In the genomic region with DNA sequence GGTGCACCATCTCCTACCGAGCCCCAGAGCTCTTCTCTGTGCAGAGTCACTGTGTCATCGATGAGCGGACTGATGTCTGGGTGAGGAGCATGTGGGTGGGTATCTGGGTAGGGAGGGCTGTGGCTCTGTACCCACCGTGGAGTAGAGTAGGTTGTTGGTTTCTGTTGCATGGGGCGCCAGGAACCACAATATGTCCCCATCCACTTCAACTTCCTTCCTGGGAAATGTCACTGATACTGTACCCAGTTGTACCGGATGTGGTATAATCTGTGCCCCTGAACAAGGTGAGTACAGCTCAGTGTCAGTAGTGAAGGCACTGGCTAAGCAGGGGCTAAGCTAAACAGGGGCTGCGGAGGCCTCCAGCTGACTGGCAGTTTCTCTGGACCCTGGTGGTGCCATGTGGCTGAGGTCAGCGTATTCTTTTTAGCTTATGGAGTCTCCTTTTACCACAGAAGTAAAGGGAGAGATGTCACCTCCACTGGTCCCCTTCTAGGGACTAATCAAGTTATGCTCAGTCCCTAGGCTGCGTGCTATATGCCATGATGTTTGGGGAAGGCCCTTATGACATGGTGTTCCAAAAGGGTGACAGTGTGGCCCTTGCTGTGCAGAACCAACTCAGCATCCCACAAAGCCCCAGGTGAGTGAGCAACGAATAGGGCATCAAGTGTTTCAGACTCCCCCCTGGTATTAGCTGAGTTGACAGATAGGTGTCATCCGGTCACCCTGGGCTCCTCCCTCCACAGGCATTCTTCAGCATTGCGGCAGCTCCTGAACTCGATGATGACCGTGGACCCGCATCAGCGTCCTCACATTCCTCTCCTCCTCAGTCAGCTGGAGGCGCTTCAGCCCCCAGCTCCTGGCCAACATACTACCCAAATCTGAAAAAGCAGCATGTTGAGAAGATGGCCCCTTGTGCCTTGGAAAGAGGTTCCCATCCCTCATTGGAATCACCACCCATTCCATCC, we compare ENCODE assay signal across 9 cellular contexts. TPM values are rescaled to one million over a fixed set of nuclear protein-coding genes. Genes with fewer than 3 reads are reported as not detected.
DNase-seq lines count a peak whose midpoint lies in the region; ATAC-seq, FAIRE-seq and TF ChIP-seq lines count a peak whose summit lies in the region.
"Had no signal": no experiment of that assay in that cellular context is flagged by ENCODE, and none has a peak within 500 bp of the region (broad histone marks: within the 10 kb centered on the region; RNA-seq: fewer than 3 reads in every experiment).

No MANE protein-coding gene starts in this region.

- no peak overlapping the region for H4K91ac ChIP-seq in mesenchymal stem cell (ENCODE audit: low read length)

- H2BK12ac ChIP-seq in mesenchymal stem cell (ENCODE audit: low read length in 2 of 2) = peak overlapping the region in 1 of 2 experiments; percentile 2

- peak; percentile 66 to 71 for ATAC-seq in activated T-cell treated with anti-CD3 and anti-CD28 coated beads, Interleukin-2, amount 50 U/mL, for 72 hours (replicated peaks in 1 of 2)

- H2BK120ac ChIP-seq in mesenchymal stem cell (ENCODE audit: low read depth, low read length) = no peak overlapping the region

- no peak overlapping the region for H3K4me3 ChIP-seq in mesenchymal stem cell (ENCODE audit: insufficient read depth in 1 of 2, low read depth in 1 of 2, low read length in 2 of 2)
- no peak overlapping the region for H3K4me3 ChIP-seq in stomach smooth muscle (ENCODE audit: low read length in 2 of 2)
- H3K4me3 ChIP-seq: cardiac muscle cell had no signal

- H3K4me2 ChIP-seq in mesenchymal stem cell (ENCODE audit: low read length, poor library complexity, severe bottlenecking) = no peak overlapping the region

- peaks cover 83% of the 10 kb centered on the region for H3K4me1 Mint-ChIP-seq in activated T-cell treated with anti-CD3 and anti-CD28 coated beads, Interleukin-2, amount 50 U/mL, for 72 hours (ENCODE audit: low read depth)

- H3K14ac ChIP-seq in mesenchymal stem cell (ENCODE audit: low read length in 2 of 2) = no peak overlapping the region

- WGBS in mesenchymal stem cell = 95% methylated on average over 14 of the region's 17 CpGs

- H3K9me3 ChIP-seq in mesenchymal stem cell (ENCODE audit: control insufficient read depth, low read length) (no peaks in the 10 kb centered on the region), stomach smooth muscle (ENCODE audit: control insufficient read depth in 2 of 2, low read length in 2 of 2) (no peaks in the 10 kb centered on the region)

- DNase-seq in MV-4-11 (lab: John Stamatoyannopoulos, UW) (peak; percentile 44), mesenchymal stem cell (no peak), NCI-H2107 treated with DMSO at 0.1 percent for 48 hours (lab: John Stamatoyannopoulos, UW; ENCODE audit: unreplicated experiment) (no peak), HPDE6-E6E7 (ENCODE audit: extremely low spot score) (no peak), H54 (ENCODE audit: insufficient read length, low spot score) (no peak), NCI-H146 (lab: John Stamatoyannopoulos, UW) (no peak)
- DNase-seq in activated T-cell treated with anti-CD3 and anti-CD28 coated beads, Interleukin-2, amount 50 U/mL, for 72 hours = peak; percentile 54 to 71

- no peaks in the 10 kb centered on the region for H3K27me3 ChIP-seq in mesenchymal stem cell (ENCODE audit: control insufficient read depth in 1 of 2, insufficient read depth in 1 of 2, low read length in 2 of 2)
- H3K27me3 ChIP-seq in stomach smooth muscle (ENCODE audit: control insufficient read depth in 1 of 2, insufficient read depth in 2 of 2, low read length in 2 of 2) = no peaks in the 10 kb centered on the region

- no peak overlapping the region for H3K4ac ChIP-seq in mesenchymal stem cell (ENCODE audit: low read depth in 1 of 2, low read length in 2 of 2)

- H3K27ac Mint-ChIP-seq in activated T-cell treated with anti-CD3 and anti-CD28 coated beads, Interleukin-2, amount 50 U/mL, for 72 hours = peak overlapping the region; percentile 72

- peaks cover 8 to 15% of the 10 kb centered on the region in 2 donors for H3K36me3 Mint-ChIP-seq in activated T-cell treated with anti-CD3 and anti-CD28 coated beads, Interleukin-2, amount 50 U/mL, for 72 hours (ENCODE audit: insufficient read depth in 2 of 2)

- no peak overlapping the region for H2BK15ac ChIP-seq in mesenchymal stem cell (ENCODE audit: low read depth, poor library complexity, severe bottlenecking)

- no peaks in the 10 kb centered on the region for H3K27me3 Mint-ChIP-seq in activated T-cell treated with anti-CD3 and anti-CD28 coated beads, Interleukin-2, amount 50 U/mL, for 72 hours (ENCODE audit: low read depth)

- peaks cover 32 to 33% of the 10 kb centered on the region in 2 experiments for H3K36me3 ChIP-seq in mesenchymal stem cell (ENCODE audit: control insufficient read depth in 1 of 2, insufficient read depth in 2 of 2, low read depth in 1 of 2, low read length in 2 of 2)
- H3K36me3 ChIP-seq in stomach smooth muscle (ENCODE audit: control insufficient read depth in 2 of 2, insufficient read depth in 2 of 2, low read length in 2 of 2) = peaks cover 16 to 22% of the 10 kb centered on the region in 2 donors
- H3K36me3 ChIP-seq: cardiac muscle cell had no signal

- H2BK5ac ChIP-seq in mesenchymal stem cell (ENCODE audit: low read depth, low read length, poor library complexity, severe bottlenecking) = no peak overlapping the region

- TF ChIP-seq POLR2A in H54 (IDR thresholded peaks at IDR 0.05; ENCODE audit: low read depth, low read length) = no peak

- H3K27ac ChIP-seq in mesenchymal stem cell (ENCODE audit: low read length, poor library complexity, severe bottlenecking) (peak overlapping the region; percentile 99), stomach smooth muscle (ENCODE audit: low read length) (peak overlapping the region; percentile 41)
- H3K27ac ChIP-seq: cardiac muscle cell had no signal

- no peak overlapping the region for H3K18ac ChIP-seq in mesenchymal stem cell (ENCODE audit: low read depth in 1 of 2, low read length in 2 of 2)

- no peak overlapping the region for H3K23ac ChIP-seq in mesenchymal stem cell (ENCODE audit: low read length in 2 of 2)

- no peaks in the 10 kb centered on the region for H3K9me3 Mint-ChIP-seq in activated T-cell treated with anti-CD3 and anti-CD28 coated beads, Interleukin-2, amount 50 U/mL, for 72 hours

- H2AK5ac ChIP-seq in mesenchymal stem cell (ENCODE audit: low read length, severe bottlenecking) = peak overlapping the region; percentile 95

- H3K79me1 ChIP-seq in mesenchymal stem cell (replicated peaks; ENCODE audit: low read length, poor library complexity, severe bottlenecking) = peaks cover 18% of the 10 kb centered on the region

- no peak overlapping the region for H4K8ac ChIP-seq in mesenchymal stem cell (ENCODE audit: low read length)

- H3K4me3 Mint-ChIP-seq in activated T-cell treated with anti-CD3 and anti-CD28 coated beads, Interleukin-2, amount 50 U/mL, for 72 hours = peak overlapping the region; percentile 75 to 78

- H3K4me1 ChIP-seq in mesenchymal stem cell (ENCODE audit: control insufficient read depth, insufficient read depth, low read depth, low read length) (peaks cover 55% of the 10 kb centered on the region), stomach smooth muscle (ENCODE audit: control insufficient read depth, insufficient read depth, low read length) (peaks cover 61% of the 10 kb centered on the region)

- H2AFZ ChIP-seq in mesenchymal stem cell (ENCODE audit: low read depth, low read length) = no peak overlapping the region

- no peak for FAIRE-seq in H54 (lab: Jason Lieb, UNC)

- H3K9ac ChIP-seq in mesenchymal stem cell (ENCODE audit: low read length) = no peak overlapping the region
- no peak overlapping the region for H3K9ac ChIP-seq in stomach smooth muscle (ENCODE audit: low read length in 2 of 2)

RNA-seq across cellular contexts. Expression of a gene that starts 2.7 kb away (rescaled TPM):
- total RNA-seq in activated T-cell treated with anti-CD3 and anti-CD28 coated beads, Interleukin-2, amount 50 U/mL, for 72 hours = 10 to 100 TPM; 36.8 to 46.0 TPM
- 17.1 TPM for polyA plus RNA-seq in mesenchymal stem cell (2013, experiment 1 of 2)
- 15.8 TPM for polyA plus RNA-seq in mesenchymal stem cell (2013, experiment 2 of 2)

RNA-seq across cellular contexts. Expression of a gene that starts 2.7 kb away (rescaled TPM):
- 1 to 10 TPM; 2.3 to 3.4 TPM for total RNA-seq in activated T-cell treated with anti-CD3 and anti-CD28 coated beads, Interleukin-2, amount 50 U/mL, for 72 hours
- polyA plus RNA-seq in mesenchymal stem cell (2013, experiment 1 of 2) = 5.2 TPM
- 5.2 TPM for polyA plus RNA-seq in mesenchymal stem cell (2013, experiment 2 of 2)

RNA-seq across cellular contexts. Expression of a gene that starts 5.1 kb away (rescaled TPM):
- total RNA-seq in activated T-cell treated with anti-CD3 and anti-CD28 coated beads, Interleukin-2, amount 50 U/mL, for 72 hours = not detected
- not detected for polyA plus RNA-seq in mesenchymal stem cell (2013, experiment 1 of 2)
- not detected for polyA plus RNA-seq in mesenchymal stem cell (2013, experiment 2 of 2)
- total RNA-seq: cardiac muscle cell had no signal
- polyA plus RNA-seq: cardiac muscle cell had no signal

RNA-seq across cellular contexts. Expression of a gene that starts 5.8 kb away (rescaled TPM):
- 10 to 100 TPM; 82.0 to 99.8 TPM for total RNA-seq in activated T-cell treated with anti-CD3 and anti-CD28 coated beads, Interleukin-2, amount 50 U/mL, for 72 hours
- 11.2 TPM for polyA plus RNA-seq in mesenchymal stem cell (2013, experiment 1 of 2)
- polyA plus RNA-seq in mesenchymal stem cell (2013, experiment 2 of 2) = 9.3 TPM

RNA-seq across cellular contexts. Expression of a gene that starts 18.4 kb away (rescaled TPM):
- total RNA-seq in activated T-cell treated with anti-CD3 and anti-CD28 coated beads, Interleukin-2, amount 50 U/mL, for 72 hours = 100 to 1,000 TPM; 101 to 117 TPM
- polyA plus RNA-seq in mesenchymal stem cell (2013, experiment 1 of 2) = 15.6 TPM
- 14.5 TPM for polyA plus RNA-seq in mesenchymal stem cell (2013, experiment 2 of 2)

Comparison
In these comparisons a context has a peak if more than half of its experiments do, and no peak if none do; other contexts are left out.
1. DNase-seq: peak in MV-4-11 (single experiment) and activated T-cell treated with anti-CD3 and anti-CD28 coated beads, Interleukin-2, amount 50 U/mL, for 72 hours (2 of 2); none in mesenchymal stem cell (single experiment), NCI-H2107 treated with DMSO at 0.1 percent for 48 hours (single experiment), HPDE6-E6E7 (single experiment), H54 (single experiment) and NCI-H146 (single experiment).